In the genomic region with DNA sequence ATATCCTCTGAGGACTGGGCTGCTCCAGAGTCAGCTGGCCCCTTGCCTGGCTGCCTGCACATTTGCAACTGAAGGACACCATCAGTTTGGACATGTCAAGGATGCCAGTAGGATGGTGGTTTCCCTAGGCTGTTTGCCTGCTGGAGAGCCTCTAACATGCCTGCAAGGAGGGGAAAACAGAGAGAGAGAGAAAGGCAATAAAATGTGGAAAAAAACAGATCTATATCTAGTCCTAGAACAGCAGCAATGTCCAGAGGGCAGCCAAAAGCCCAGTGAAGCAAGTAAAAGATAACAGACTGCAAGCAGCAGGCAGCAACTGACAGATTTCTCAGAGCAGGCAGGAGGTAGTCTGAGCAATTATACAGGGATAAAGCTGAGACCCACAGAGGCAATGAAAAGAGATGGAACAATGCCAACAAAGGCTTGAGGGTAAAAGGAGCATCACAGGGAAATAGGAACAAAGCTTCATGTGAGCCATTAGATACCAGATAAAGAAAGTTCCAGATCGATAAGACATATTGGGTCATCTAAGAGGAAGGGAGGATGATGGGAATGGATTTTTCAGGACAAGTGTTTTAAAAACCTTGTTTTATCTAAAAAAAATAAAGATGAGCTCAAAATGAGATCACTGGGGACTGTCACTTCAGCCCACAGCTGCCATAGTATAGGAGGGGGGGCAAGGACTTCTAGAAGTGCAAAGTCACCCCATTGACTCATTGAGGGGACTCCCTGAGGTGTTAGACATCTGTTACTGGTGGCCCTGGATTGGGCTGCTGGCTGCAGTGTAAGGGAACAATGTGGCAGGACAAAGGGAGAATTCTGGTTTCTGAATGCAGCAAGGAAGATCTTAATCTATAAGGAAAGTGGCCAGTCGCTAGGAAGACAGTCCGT, we compare ENCODE assay signal across 9 cellular contexts. TPM values are rescaled to one million over a fixed set of nuclear protein-coding genes. Genes with fewer than 3 reads are reported as not detected.
DNase-seq lines count a peak whose midpoint lies in the region; ATAC-seq and TF ChIP-seq lines count a peak whose summit lies in the region.
"Had no signal": no experiment of that assay in that cellular context is flagged by ENCODE, and none has a peak within 500 bp of the region (broad histone marks: within the 10 kb centered on the region; RNA-seq: fewer than 3 reads in every experiment).

No MANE protein-coding gene starts in this region.

- H3K27me3 Mint-ChIP-seq in activated T-helper 1 cell treated with anti-CD3 and anti-CD28 coated beads, Interleukin-12 subunit alpha, Interleukin-12 subunit beta, Interleukin-2, Interleukin-4 antibody, amounts not matched to agents 30 ng/mL and 10 ng/mL and 1 ng/mL, durations not matched to agents 14 hours and 24 hours and 36 hours (ENCODE audit: insufficient read depth), result peaks cover 5% of the 10 kb centered on the region

- H3K9me3 ChIP-seq in ascending aorta, result no peaks in the 10 kb centered on the region

- H3K56ac ChIP-seq in mesendoderm (ENCODE audit: low read length), result peak overlapping the region; percentile 9

- H3K36me3 Mint-ChIP-seq in activated T-helper 1 cell treated with anti-CD3 and anti-CD28 coated beads, Interleukin-12 subunit alpha, Interleukin-12 subunit beta, Interleukin-2, Interleukin-4 antibody, amounts not matched to agents 30 ng/mL and 10 ng/mL and 1 ng/mL, durations not matched to agents 14 hours and 24 hours and 36 hours (ENCODE audit: low read depth), result no peaks in the 10 kb centered on the region

- no peak for TF ChIP-seq CTCF in C4-2B (conservative IDR thresholded peaks at IDR 0.05)
- TF ChIP-seq CTCF in ascending aorta (IDR thresholded peaks at IDR 0.05), result no peak

- H3K79me2 ChIP-seq in mesendoderm (ENCODE audit: control insufficient read depth, insufficient read depth, low read length), result no peaks in the 10 kb centered on the region

- H3K4me3 Mint-ChIP-seq in activated T-helper 1 cell treated with anti-CD3 and anti-CD28 coated beads, Interleukin-12 subunit alpha, Interleukin-12 subunit beta, Interleukin-2, Interleukin-4 antibody, amounts not matched to agents 30 ng/mL and 10 ng/mL and 1 ng/mL, durations not matched to agents 14 hours and 24 hours and 36 hours, result no peak overlapping the region
- H3K4me3 Mint-ChIP-seq: nephron had no signal

- H3K27ac Mint-ChIP-seq in activated T-helper 1 cell treated with anti-CD3 and anti-CD28 coated beads, Interleukin-12 subunit alpha, Interleukin-12 subunit beta, Interleukin-2, Interleukin-4 antibody, amounts not matched to agents 30 ng/mL and 10 ng/mL and 1 ng/mL, durations not matched to agents 14 hours and 24 hours and 36 hours, result no peak overlapping the region
- H3K27ac Mint-ChIP-seq: nephron had no signal

- no peak overlapping the region for H3K9ac ChIP-seq in mesendoderm (ENCODE audit: low read length)

- no peaks in the 10 kb centered on the region for H3K79me1 ChIP-seq in mesendoderm (ENCODE audit: low read length)

- H3K4ac ChIP-seq in mesendoderm (ENCODE audit: low read depth, low read length), result no peak overlapping the region

- H3K4me3 ChIP-seq in ascending aorta, result no peak overlapping the region
- H3K4me3 ChIP-seq in mesendoderm (ENCODE audit: low read length), result no peak overlapping the region

- H3K4me1 Mint-ChIP-seq in activated T-helper 1 cell treated with anti-CD3 and anti-CD28 coated beads, Interleukin-12 subunit alpha, Interleukin-12 subunit beta, Interleukin-2, Interleukin-4 antibody, amounts not matched to agents 30 ng/mL and 10 ng/mL and 1 ng/mL, durations not matched to agents 14 hours and 24 hours and 36 hours (ENCODE audit: low read depth), result no peaks in the 10 kb centered on the region

- H2BK5ac ChIP-seq in mesendoderm (ENCODE audit: low read length), result no peak overlapping the region

- ATAC-seq in GM21390 (IDR thresholded peaks at IDR 0.05; ENCODE audit: unreplicated experiment), result no peak
- no peak for ATAC-seq in GM19397 (IDR thresholded peaks at IDR 0.05; ENCODE audit: unreplicated experiment)

- no CpG with 5 or more reads among the region's 3 CpGs for WGBS in mesendoderm (ENCODE audit: extremely low coverage, insufficient coverage, low lambda C conversion rate)

- peak overlapping the region; percentile 11 for H3K18ac ChIP-seq in mesendoderm (ENCODE audit: low read length)

- H3K4me1 ChIP-seq in ascending aorta (peaks cover 4 to 15% of the 10 kb centered on the region in 2 donors), mesendoderm (ENCODE audit: control insufficient read depth, low read depth, low read length) (peaks cover 9% of the 10 kb centered on the region)

- no peak overlapping the region for H3K4me2 ChIP-seq in mesendoderm (ENCODE audit: low read length)

- no peak overlapping the region for H2BK120ac ChIP-seq in mesendoderm (ENCODE audit: low read depth, low read length)

- H3K27me3 ChIP-seq in ascending aorta (no peaks in the 10 kb centered on the region), mesendoderm (ENCODE audit: insufficient read depth, low read length, poor library complexity) (no peaks in the 10 kb centered on the region)

- no peaks in the 10 kb centered on the region for H3K9me3 Mint-ChIP-seq in activated T-helper 1 cell treated with anti-CD3 and anti-CD28 coated beads, Interleukin-12 subunit alpha, Interleukin-12 subunit beta, Interleukin-2, Interleukin-4 antibody, amounts not matched to agents 30 ng/mL and 10 ng/mL and 1 ng/mL, durations not matched to agents 14 hours and 24 hours and 36 hours
- H3K9me3 Mint-ChIP-seq: nephron had no signal

- DNase-seq in NCI-H146 (lab: John Stamatoyannopoulos, UW) (peak; percentile 95), ascending aorta (ENCODE audit: low spot score in 2 of 2) (no peak), mesendoderm (peak; percentile 74), GM19238 (ENCODE audit: insufficient read length, low spot score) (no peak)
- no peak for DNase-seq in activated T-helper 1 cell treated with anti-CD3 and anti-CD28 coated beads, Interleukin-12 subunit alpha, Interleukin-12 subunit beta, Interleukin-2, Interleukin-4 antibody, amounts not matched to agents 30 ng/mL and 10 ng/mL and 1 ng/mL, durations not matched to agents 14 hours and 24 hours and 36 hours (ENCODE audit: low spot score)

- no peak overlapping the region for H4K8ac ChIP-seq in mesendoderm (ENCODE audit: low read depth, low read length)

- intact Hi-C loops in ascending aorta (cut with DNase I), result loop anchor here (2.0 kb wide), 1 partner anchor 36 kb away; no protein-coding TSS in a partner anchor
- intact Hi-C loops in activated T-helper 1 cell treated with anti-CD3 and anti-CD28 coated beads, Interleukin-12 subunit alpha, Interleukin-12 subunit beta, Interleukin-2, Interleukin-4 antibody, amounts not matched to agents 30 ng/mL and 10 ng/mL and 1 ng/mL, durations not matched to agents 14 hours and 24 hours and 36 hours (cut with micrococcal nuclease), result no loop called here

- H3K23ac ChIP-seq in mesendoderm (ENCODE audit: low read length), result no peak overlapping the region

- no peak overlapping the region for H2BK15ac ChIP-seq in mesendoderm (replicated peaks; ENCODE audit: low read depth)

- no peak overlapping the region for H4K5ac ChIP-seq in mesendoderm (ENCODE audit: low read length)

- peak overlapping the region; percentile 73 for H3K27ac ChIP-seq in C4-2B
- H3K27ac ChIP-seq in ascending aorta, result peak overlapping the region; percentile 45 to 67
- peak overlapping the region; percentile 30 for H3K27ac ChIP-seq in mesendoderm (ENCODE audit: low read depth, low read length)

- H2AK5ac ChIP-seq in mesendoderm (ENCODE audit: low read length), result no peak overlapping the region

- H3K36me3 ChIP-seq in ascending aorta (no peaks in the 10 kb centered on the region), mesendoderm (ENCODE audit: control insufficient read depth, insufficient read depth, low read length) (no peaks in the 10 kb centered on the region)

RNA-seq across cellular contexts. Expression of a gene that starts 38.6 kb away (rescaled TPM):
- 111 TPM for total RNA-seq in ascending aorta
- 33.2 TPM for polyA plus RNA-seq in mesendoderm (2013, experiment 1 of 2)
- 33.5 TPM for polyA plus RNA-seq in mesendoderm (2013, experiment 2 of 2)
- 47.3 and 48.2 TPM in 2 replicates for total RNA-seq in activated T-helper 1 cell treated with anti-CD3 and anti-CD28 coated beads, Interleukin-12 subunit alpha, Interleukin-12 subunit beta, Interleukin-2, Interleukin-4 antibody, amounts not matched to agents 30 ng/mL and 10 ng/mL and 1 ng/mL, durations not matched to agents 14 hours and 24 hours and 36 hours

Comparison
In these comparisons a context has a peak if more than half of its experiments do, and no peak if none do; other contexts are left out.
1. DNase-seq: peak in NCI-H146 (single experiment) and mesendoderm (single experiment); none in ascending aorta (0 of 2), GM19238 (single experiment) and activated T-helper 1 cell treated with anti-CD3 and anti-CD28 coated beads, Interleukin-12 subunit alpha, Interleukin-12 subunit beta, Interleukin-2, Interleukin-4 antibody, amounts not matched to agents 30 ng/mL and 10 ng/mL and 1 ng/mL, durations not matched to agents 14 hours and 24 hours and 36 hours (single experiment).
2. Peak in every context shown above with its lines, with median percentiles within 50 percentile points of each other: H3K27ac ChIP-seq.